ENCODE assay signal across 19 cellular contexts in genomic region chr21:45997205-45997494, GRCh38. TPM values are rescaled to one million over a fixed set of nuclear protein-coding genes. Genes with fewer than 3 reads are reported as not detected.
DNase-seq lines count a peak whose midpoint lies in the region; ATAC-seq and TF ChIP-seq lines count a peak whose summit lies in the region.
"Had no signal": no experiment of that assay in that cellular context is flagged by ENCODE, and none has a peak within 500 bp of the region (broad histone marks: within the 10 kb centered on the region; RNA-seq: fewer than 3 reads in every experiment).

No MANE protein-coding gene starts in this region.

- no peaks in the 10 kb centered on the region for H3K9me3 Mint-ChIP-seq in activated naive CD4-positive, alpha-beta T cell treated with anti-CD3 and anti-CD28 coated beads, Interleukin-2, amount 10 ng/mL, durations not matched to agents 7 days and 5 days
- H3K9me3 Mint-ChIP-seq in osteocyte (ENCODE audit: unreplicated experiment) = no peaks in the 10 kb centered on the region

- H3K27ac ChIP-seq in RWPE2 (ENCODE audit: poor library complexity, severe bottlenecking) (no peak overlapping the region), suprapubic skin (no peak overlapping the region)
- H3K27ac ChIP-seq: BLaER1 treated with 17β-estradiol and CSF1 and Interleukin-3, amounts not matched to agents 10 nM and 100 nM had no signal

- H3K27me3 Mint-ChIP-seq in activated naive CD4-positive, alpha-beta T cell treated with anti-CD3 and anti-CD28 coated beads, Interleukin-2, amount 10 ng/mL, durations not matched to agents 7 days and 5 days = no peaks in the 10 kb centered on the region
- H3K27me3 Mint-ChIP-seq in osteocyte (ENCODE audit: unreplicated experiment) = no peaks in the 10 kb centered on the region

- H3K36me3 Mint-ChIP-seq in activated naive CD4-positive, alpha-beta T cell treated with anti-CD3 and anti-CD28 coated beads, Interleukin-2, amount 10 ng/mL, durations not matched to agents 7 days and 5 days = no peaks in the 10 kb centered on the region
- H3K36me3 Mint-ChIP-seq in osteocyte (ENCODE audit: unreplicated experiment) = peaks cover 13% of the 10 kb centered on the region

- H3K4me3 ChIP-seq in RWPE2 (ENCODE audit: severe bottlenecking) (no peak overlapping the region), suprapubic skin (no peak overlapping the region)
- H3K4me3 ChIP-seq: BLaER1 treated with 17β-estradiol and CSF1 and Interleukin-3, amounts not matched to agents 10 nM and 100 nM had no signal

- TF ChIP-seq EP300 in suprapubic skin (IDR thresholded peaks at IDR 0.05) = no peak

- TF ChIP-seq POLR2A in suprapubic skin (IDR thresholded peaks at IDR 0.05) = no peak

- no peak overlapping the region for H3K27ac Mint-ChIP-seq in activated naive CD4-positive, alpha-beta T cell treated with anti-CD3 and anti-CD28 coated beads, Interleukin-2, amount 10 ng/mL, durations not matched to agents 7 days and 5 days
- H3K27ac Mint-ChIP-seq in osteocyte (ENCODE audit: unreplicated experiment) = no peak overlapping the region

- no peak overlapping the region for H3K4me3 Mint-ChIP-seq in activated naive CD4-positive, alpha-beta T cell treated with anti-CD3 and anti-CD28 coated beads, Interleukin-2, amount 10 ng/mL, durations not matched to agents 7 days and 5 days
- H3K4me3 Mint-ChIP-seq in osteocyte (ENCODE audit: unreplicated experiment) = no peak overlapping the region

- H3K27me3 ChIP-seq in RWPE2 (ENCODE audit: insufficient read depth, poor library complexity, severe bottlenecking) = no peaks in the 10 kb centered on the region
- H3K27me3 ChIP-seq in suprapubic skin = no peaks in the 10 kb centered on the region
- H3K27me3 ChIP-seq: BLaER1 treated with 17β-estradiol and CSF1 and Interleukin-3, amounts not matched to agents 10 nM and 100 nM had no signal

- H3K9me3 ChIP-seq in RWPE2 (ENCODE audit: severe bottlenecking) = no peaks in the 10 kb centered on the region
- H3K9me3 ChIP-seq in suprapubic skin = no peaks in the 10 kb centered on the region
- H3K9me3 ChIP-seq: BLaER1 treated with 17β-estradiol and CSF1 and Interleukin-3, amounts not matched to agents 10 nM and 100 nM had no signal

- no peaks in the 10 kb centered on the region for H3K4me1 ChIP-seq in RWPE2 (ENCODE audit: insufficient read depth, poor library complexity, severe bottlenecking)
- peaks cover 12% of the 10 kb centered on the region for H3K4me1 ChIP-seq in suprapubic skin

- ATAC-seq in RWPE2 (ENCODE audit: low read depth) (no peak), GM21619 (IDR thresholded peaks at IDR 0.05; ENCODE audit: unreplicated experiment) (no peak)

- DNase-seq in activated naive CD4-positive, alpha-beta T cell treated with anti-CD3 and anti-CD28 coated beads, Interleukin-2, amount 10 ng/mL, durations not matched to agents 7 days and 5 days = peak; percentile 5
- DNase-seq in activated naive CD4-positive, alpha-beta T cell (lab: John Stamatoyannopoulos, UW) = no peak
- DNase-seq in RWPE2 (ENCODE audit: low spot score) (peak; percentile 46), osteocyte (ENCODE audit: extremely low spot score, unreplicated experiment) (peak; percentile 73), suprapubic skin (ENCODE audit: low spot score in 2 of 2) (peak; percentile 43 to 63), SHP77 treated with DMSO at 0.1 percent for 48 hours (lab: John Stamatoyannopoulos, UW) (no peak), Ammon's horn (ENCODE audit: low spot score) (no peak)
- DNase-seq: DND-41; GOT3; KG1; NCI-H1436; NCI-H2029; NCI-H2171; NCI-H446; NCI-H69; NK-92 treated with Interleukin-12 subunit alpha and Interleukin-12 subunit beta, amount 100 ng/mL, for 24 hours had no signal

- WGBS in suprapubic skin = 86% methylated on average over 6 of the region's 9 CpGs

- CTCF ChIA-PET in activated naive CD4-positive, alpha-beta T cell treated with anti-CD3 and anti-CD28 coated beads, Interleukin-2, amount 10 ng/mL, durations not matched to agents 7 days and 5 days (lab: Charles Lee) = no interaction called here

- no peaks in the 10 kb centered on the region for H3K4me1 Mint-ChIP-seq in activated naive CD4-positive, alpha-beta T cell treated with anti-CD3 and anti-CD28 coated beads, Interleukin-2, amount 10 ng/mL, durations not matched to agents 7 days and 5 days
- H3K4me1 Mint-ChIP-seq in osteocyte (ENCODE audit: unreplicated experiment) = peaks cover 16% of the 10 kb centered on the region

- TF ChIP-seq CTCF in RWPE2 (IDR thresholded peaks at IDR 0.05; ENCODE audit: poor library complexity, severe bottlenecking) (no peak), osteocyte (IDR thresholded peaks at IDR 0.05) (no peak), suprapubic skin (IDR thresholded peaks at IDR 0.05) (no peak)

- H3K36me3 ChIP-seq in RWPE2 (ENCODE audit: low read depth) (no peaks in the 10 kb centered on the region), suprapubic skin (peaks cover 77% of the 10 kb centered on the region)
- H3K36me3 ChIP-seq: BLaER1 treated with 17β-estradiol and CSF1 and Interleukin-3, amounts not matched to agents 10 nM and 100 nM had no signal

RNA-seq across cellular contexts. Expression of gene COL6A1, which starts 15.6 kb away (rescaled TPM):
- total RNA-seq in osteocyte (1,503 and 1,582 TPM in 2 replicates), suprapubic skin (100 to 1,000 TPM; 105 to 123 (median 109) TPM)
- total RNA-seq: OCI-LY7 had no signal

Comparison
In these comparisons a context has a peak if more than half of its experiments do, and no peak if none do; other contexts are left out.
1. DNase-seq: peak in activated naive CD4-positive, alpha-beta T cell treated with anti-CD3 and anti-CD28 coated beads, Interleukin-2, amount 10 ng/mL, durations not matched to agents 7 days and 5 days (single experiment), RWPE2 (single experiment), osteocyte (single experiment) and suprapubic skin (2 of 2); none in activated naive CD4-positive, alpha-beta T cell (0 of 4), SHP77 treated with DMSO at 0.1 percent for 48 hours (single experiment) and Ammon's horn (single experiment).
2. RNA of gene COL6A1, which starts 15.6 kb away (total RNA-seq): 1,503 to 1,582 TPM in osteocyte; 105 to 123 TPM in suprapubic skin; every median in the first group is over 10 times any median in the second.